Comparison of ENCODE assay signal across 1 cellular context in genomic region chr22:20396639-20397038, GRCh38.
TF ChIP-seq lines count a peak whose summit lies in the region.

No MANE protein-coding gene starts in this region.

TF ChIP-seq in SK-N-SH treated with all-trans-retinoic acid at 6 μM for 48 hours, 23 proteins besides CTCF, POLR2A, EP300 and RAD21 (continued from another document):
- TF ChIP-seq CSRNP3 (CRISPR knock-in tag; IDR thresholded peaks at IDR 0.05) (no peak), TOX (CRISPR knock-in tag; IDR thresholded peaks at IDR 0.05; ENCODE audit: borderline replicate concordance) (no peak), SNAI2 (CRISPR knock-in tag; IDR thresholded peaks at IDR 0.05) (no peak), TCF4 (CRISPR knock-in tag; IDR thresholded peaks at IDR 0.05; ENCODE audit: borderline replicate concordance) (no peak), ZFP30 (CRISPR knock-in tag; IDR thresholded peaks at IDR 0.05) (no peak), ESRRG (CRISPR knock-in tag; IDR thresholded peaks at IDR 0.05) (no peak), RARB (CRISPR knock-in tag; IDR thresholded peaks at IDR 0.05) (no peak), BACH2 (CRISPR knock-in tag; IDR thresholded peaks at IDR 0.05; ENCODE audit: borderline replicate concordance) (no peak)
